22 cellular contexts compared by ENCODE assay signal in the genomic region with DNA sequence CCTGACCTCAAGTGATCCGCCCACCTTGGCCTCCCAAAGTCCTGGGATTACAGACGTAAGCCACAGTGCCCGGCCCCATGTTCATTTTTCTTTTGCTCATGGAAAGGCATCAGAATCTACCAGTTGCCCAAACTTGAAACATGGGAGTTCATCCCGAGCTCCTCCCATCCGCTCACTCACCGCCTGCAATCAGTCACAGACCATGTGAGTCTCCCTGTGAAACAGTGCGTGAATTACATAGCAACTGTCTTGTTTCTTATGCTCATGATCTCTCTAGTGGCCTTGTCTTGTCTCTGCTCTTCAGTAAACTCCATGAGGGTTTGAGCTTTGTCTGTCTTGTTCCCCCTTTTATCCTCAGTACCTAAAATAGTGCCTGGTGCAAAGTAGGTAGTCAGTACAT. TPM values are rescaled to one million over a fixed set of nuclear protein-coding genes. Genes with fewer than 3 reads are reported as not detected.
DNase-seq lines count a peak whose midpoint lies in the region; ATAC-seq and TF ChIP-seq lines count a peak whose summit lies in the region.
"Had no signal": no experiment of that assay in that cellular context is flagged by ENCODE, and none has a peak within 500 bp of the region (broad histone marks: within the 10 kb centered on the region; RNA-seq: fewer than 3 reads in every experiment).

No MANE protein-coding gene starts in this region.

- DNase-seq in Caki2 (ENCODE audit: low read depth) = peak; percentile 78
- DNase-seq in LHCN-M2 (ENCODE audit: low read depth) = peak; percentile 23
- peak; percentile 13 for DNase-seq in epithelial cell of proximal tubule (ENCODE audit: low read depth)
- DNase-seq in trophoblast cell = peak; percentile 31 to 51
- no peak for DNase-seq in COLO668 (lab: John Stamatoyannopoulos, UW; ENCODE audit: unreplicated experiment)
- DNase-seq in retina = no peak
- DNase-seq: DMS53; GOT3; MG63; NCI-H1105 treated with DMSO at 0.1 percent for 48 hours; NCI-H146; NCI-H1930; NCI-H2107; NCI-H524; NCI-H748 treated with DMSO at 0.1 percent for 48 hours; NK-92 treated with Interleukin-12 subunit alpha and Interleukin-12 subunit beta, amount 100 ng/mL, for 24 hours; PC-3; Right ventricle myocardium superior had no signal

- H3K18ac ChIP-seq in trophoblast cell (ENCODE audit: low read length) = no peak overlapping the region

- H3K79me2 ChIP-seq in trophoblast cell (ENCODE audit: control insufficient read depth, insufficient read depth, low read length, poor library complexity) = no peaks in the 10 kb centered on the region

- TF ChIP-seq CTCF in epithelial cell of proximal tubule (conservative IDR thresholded peaks at IDR 0.05; ENCODE audit: low read depth, low read length) = no peak

- no peak overlapping the region for H2BK120ac ChIP-seq in trophoblast cell (ENCODE audit: insufficient read depth, low read length, poor library complexity)

- no peak overlapping the region for H4K8ac ChIP-seq in trophoblast cell (ENCODE audit: low read depth, low read length)

- H3K4ac ChIP-seq in trophoblast cell (ENCODE audit: low read depth, low read length) = no peak overlapping the region

- H2BK12ac ChIP-seq in trophoblast cell (ENCODE audit: low read length) = no peak overlapping the region

- no peak overlapping the region for H2BK5ac ChIP-seq in trophoblast cell (ENCODE audit: low read depth, low read length, poor library complexity)

- no peak overlapping the region for H4K91ac ChIP-seq in trophoblast cell (ENCODE audit: low read depth, low read length)

- H3K9me3 ChIP-seq in trophoblast cell (ENCODE audit: insufficient read depth, low read depth, low read length) = no peaks in the 10 kb centered on the region
- H3K9me3 ChIP-seq: MG63, SJSA1 had no signal

- no CpG with 5 or more reads among the region's 7 CpGs for WGBS in trophoblast cell (ENCODE audit: extremely low coverage, insufficient coverage, insufficient read length)

- H3K79me1 ChIP-seq in trophoblast cell (ENCODE audit: low read length) = peaks cover 7% of the 10 kb centered on the region

- H2AK5ac ChIP-seq in trophoblast cell (ENCODE audit: low read length) = no peak overlapping the region

- H3K4me1 ChIP-seq in trophoblast cell (ENCODE audit: control insufficient read depth in 1 of 2, insufficient read depth in 2 of 2, low read length in 2 of 2) = no peaks in the 10 kb centered on the region

- no peak overlapping the region for H4K12ac ChIP-seq in trophoblast cell (ENCODE audit: low read depth, low read length)

- no peaks in the 10 kb centered on the region for H3K36me3 ChIP-seq in trophoblast cell (ENCODE audit: control insufficient read depth in 1 of 2, insufficient read depth in 2 of 2, low read length in 2 of 2)
- H3K36me3 ChIP-seq: MG63, SJSA1 had no signal

- in situ Hi-C loops in Caki2 (cut with HindIII; ENCODE audit: low pct_unique_long_range_greater_than_20kb, low sequenced_read_pairs) = no loop called here

- H3K4me3 ChIP-seq in epithelial cell of proximal tubule (ENCODE audit: low read depth, low read length) (no peak overlapping the region), trophoblast cell (ENCODE audit: low read depth, low read length) (no peak overlapping the region)
- H3K4me3 ChIP-seq: GM12878, MG63, SJSA1 had no signal

- no peak overlapping the region for H3K23ac ChIP-seq in trophoblast cell (ENCODE audit: low read length)

- no peak for ATAC-seq in HG03280 (IDR thresholded peaks at IDR 0.05; ENCODE audit: unreplicated experiment)
- ATAC-seq: GM12878, HCT116, PC-3 had no signal

- no peak overlapping the region for H3K4me2 ChIP-seq in trophoblast cell (ENCODE audit: low read length)

- H3K14ac ChIP-seq in trophoblast cell (ENCODE audit: low read length) = no peak overlapping the region

- H2AFZ ChIP-seq in trophoblast cell (ENCODE audit: insufficient read depth, low read length, poor library complexity) = no peak overlapping the region

- no peak overlapping the region for H3K9ac ChIP-seq in trophoblast cell (ENCODE audit: low read length)

- H3K27me3 ChIP-seq in trophoblast cell (ENCODE audit: insufficient read depth, low read length) = no peaks in the 10 kb centered on the region
- H3K27me3 ChIP-seq: MG63, SJSA1 had no signal

- H3K27ac ChIP-seq in trophoblast cell (ENCODE audit: low read depth, low read length) = no peak overlapping the region
- H3K27ac ChIP-seq: SJSA1 had no signal

RNA-seq across cellular contexts. Expression of a gene that starts 52.1 kb away (rescaled TPM):
- total RNA-seq in Caki2 (2014; rRNA removed; shearing (Covaris generic); ENCODE audit: low replicate concordance) = 6.2 and 12.2 TPM in 2 replicates
- total RNA-seq in LHCN-M2 (2014; rRNA removed) = 20.1 and 24.7 TPM in 2 replicates
- polyA plus RNA-seq in LHCN-M2 (2012) = 16.0 TPM
- 13.6 and 29.5 TPM in 2 replicates for total RNA-seq in epithelial cell of proximal tubule
- 19.9 and 21.5 TPM in 2 replicates for polyA plus RNA-seq in trophoblast cell (2013)

Comparison
In these comparisons a context has a peak if more than half of its experiments do, and no peak if none do; other contexts are left out.
1. DNase-seq: peak in Caki2 (single experiment), LHCN-M2 (single experiment), epithelial cell of proximal tubule (single experiment) and trophoblast cell (2 of 2); none in COLO668 (single experiment) and retina (single experiment).